ENCODE assay signal across 2 cellular contexts in the genomic region with DNA sequence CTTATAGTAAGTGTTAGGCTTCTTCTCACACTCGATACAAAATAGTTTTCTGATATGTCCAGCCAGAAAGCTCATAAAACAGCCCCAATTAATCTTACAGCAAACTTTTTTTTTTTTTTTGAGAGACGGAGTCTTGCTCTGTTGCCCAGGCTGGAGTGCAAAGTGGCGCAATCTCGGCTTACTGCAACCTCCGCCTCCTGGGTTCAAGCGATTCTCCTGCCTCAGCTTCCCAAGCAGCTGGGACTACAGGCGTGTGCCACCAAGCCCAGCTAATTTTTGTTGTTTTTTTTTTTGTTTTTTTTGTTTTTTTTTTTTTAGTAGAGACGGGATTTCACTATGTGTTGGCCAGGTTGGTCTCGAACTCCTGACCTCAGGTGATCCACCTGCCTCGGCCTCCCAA. TPM values are rescaled to one million over a fixed set of nuclear protein-coding genes. Genes with fewer than 3 reads are reported as not detected.
"Had no signal": no experiment of that assay in that cellular context is flagged by ENCODE, and none has a peak within 500 bp of the region (broad histone marks: within the 10 kb centered on the region; RNA-seq: fewer than 3 reads in every experiment).

No MANE protein-coding gene starts in this region.

RNA-seq across cellular contexts. Expression of a gene that starts 39.6 kb away (rescaled TPM):
- total RNA-seq: progenitor cell of endocrine pancreas had no signal
- polyA plus RNA-seq: neural cell had no signal
